16 cellular contexts compared by ENCODE assay signal in genomic region chr9:12813533-12813932, GRCh38. TPM values are rescaled to one million over a fixed set of nuclear protein-coding genes. Genes with fewer than 3 reads are reported as not detected.
DNase-seq lines count a peak whose midpoint lies in the region; ATAC-seq and TF ChIP-seq lines count a peak whose summit lies in the region.
"Had no signal": no experiment of that assay in that cellular context is flagged by ENCODE, and none has a peak within 500 bp of the region (broad histone marks: within the 10 kb centered on the region; RNA-seq: fewer than 3 reads in every experiment).

No MANE protein-coding gene starts in this region.

- H3K9me3 Mint-ChIP-seq in HFFc6 = no peaks in the 10 kb centered on the region

- ATAC-seq in right lobe of liver (no peak), HG03175 (IDR thresholded peaks at IDR 0.05; ENCODE audit: unreplicated experiment) (no peak), GM18907 (IDR thresholded peaks at IDR 0.05; ENCODE audit: unreplicated experiment) (no peak)
- ATAC-seq: stimulated activated naive CD8-positive, alpha-beta T cell treated with anti-CD3 and anti-CD28 coated beads, Interleukin-15, Interleukin-2, amounts not matched to agents 100 U/mL and 50 U/mL, for 24 hours had no signal

- no peak for DNase-seq in HFFc6
- no peak for DNase-seq in mammary epithelial cell
- DNase-seq in right lobe of liver = no peak
- no peak for DNase-seq in stomach
- no peak for DNase-seq in NCI-H1694 (lab: John Stamatoyannopoulos, UW)
- DNase-seq in foreskin fibroblast = no peak
- DNase-seq: activated CD4-positive, alpha-beta T cell treated with anti-CD3 and anti-CD28 coated beads, Interleukin-2, amount 50 U/mL, for 48 hours; activated naive CD4-positive, alpha-beta T cell treated with Interleukin-2 at 50 U/mL for 16 hours; CD4-positive, CD25-positive, alpha-beta regulatory T cell; glutamatergic neuron; occipital lobe; stimulated activated CD4-positive, alpha-beta T cell treated with anti-CD3 and anti-CD28 coated beads, Interleukin-4, amount 100 ng/mL, for 1 hour; stimulated activated naive CD8-positive, alpha-beta T cell treated with anti-CD3 and anti-CD28 coated beads, Interleukin-15, Interleukin-2, amounts not matched to agents 100 U/mL and 50 U/mL, for 24 hours had no signal

- H3K4me2 ChIP-seq in mammary epithelial cell (ENCODE audit: insufficient read depth, low read depth, low read length) = peak overlapping the region; percentile 76

- H3K79me2 ChIP-seq in mammary epithelial cell (ENCODE audit: insufficient read depth, low read length) = peaks cover 63% of the 10 kb centered on the region

- TF ChIP-seq CTCF in HFFc6 (IDR thresholded peaks at IDR 0.05) (no peak), mammary epithelial cell (conservative IDR thresholded peaks at IDR 0.05 in 1 of 2, IDR thresholded peaks at IDR 0.05 in 1 of 2; ENCODE audit: extremely low read depth in 1 of 2, insufficient read depth in 1 of 2, low read depth in 1 of 2, low read length in 2 of 2) (no peak), right lobe of liver (IDR thresholded peaks at IDR 0.05) (no peak), stomach (IDR thresholded peaks at IDR 0.05) (no peak), foreskin fibroblast (IDR thresholded peaks at IDR 0.05; ENCODE audit: low read depth, low read length) (no peak)

- H3K4me1 ChIP-seq in mammary epithelial cell (ENCODE audit: insufficient read depth, low read length) = peaks cover 52% of the 10 kb centered on the region
- peaks cover 0 to 61% (median 15%) of the 10 kb centered on the region in 4 donors for H3K4me1 ChIP-seq in right lobe of liver
- peaks cover 6 to 83% (median 50%) of the 10 kb centered on the region in 4 donors for H3K4me1 ChIP-seq in stomach

- no peak for TF ChIP-seq EP300 in stomach (IDR thresholded peaks at IDR 0.05)

- H3K36me3 ChIP-seq in mammary epithelial cell (ENCODE audit: insufficient read depth, low read length) = no peaks in the 10 kb centered on the region
- H3K36me3 ChIP-seq in right lobe of liver = no peaks in the 10 kb centered on the region
- H3K36me3 ChIP-seq in stomach = no peaks in the 10 kb centered on the region

- BruUV-seq in mammary epithelial cell (replicated peaks; lab: Mats Ljungman, UMichigan) = TSS peak; percentile 61

- peaks cover 70% of the 10 kb centered on the region for H3K4me1 Mint-ChIP-seq in HFFc6 (ENCODE audit: low read depth)
- H3K4me1 Mint-ChIP-seq: CD4-positive, CD25-positive, alpha-beta regulatory T cell had no signal

- no peak overlapping the region for H3K4me3 Mint-ChIP-seq in HFFc6
- H3K4me3 Mint-ChIP-seq: CD4-positive, CD25-positive, alpha-beta regulatory T cell had no signal

- no peaks in the 10 kb centered on the region for H3K36me3 Mint-ChIP-seq in HFFc6 (ENCODE audit: low read depth)
- H3K36me3 Mint-ChIP-seq: CD4-positive, CD25-positive, alpha-beta regulatory T cell had no signal

- in situ Hi-C loops in mammary epithelial cell (cut with MboI; ENCODE audit: low sequenced_read_pairs in 2 of 2) = loop anchor here (5.0 to 10.0 kb wide), 2 partner anchors 36 to 51 kb away; partner anchors contain the start of gene LURAP1L (in 1 of the 2)

- no peaks in the 10 kb centered on the region for H4K20me1 ChIP-seq in mammary epithelial cell (ENCODE audit: insufficient read depth, low read length)

- WGBS in mammary epithelial cell (ENCODE audit: low coverage, missing lambda C conversion rate) = 81% methylated on average over 1 of the region's 1 CpG
- WGBS in right lobe of liver (ENCODE audit: insufficient coverage, low coverage, low lambda C conversion rate, missing lambda C conversion rate) = 38% methylated on average over 1 of the region's 1 CpG
- WGBS in stomach, 5 donors = 33 to 66% (median 46%) methylated on average over 1 of the region's 1 CpG

- H3K9me3 ChIP-seq in mammary epithelial cell (replicated peaks; ENCODE audit: insufficient read depth, low read length) (peaks cover 9% of the 10 kb centered on the region), right lobe of liver (no peaks in the 10 kb centered on the region), stomach (no peaks in the 10 kb centered on the region)

- H3K27ac ChIP-seq in mammary epithelial cell (ENCODE audit: insufficient read depth, low read depth, low read length) = peak overlapping the region; percentile 100
- peak overlapping the region; percentile 75 to 94 (median 86) for H3K27ac ChIP-seq in right lobe of liver
- H3K27ac ChIP-seq in stomach = peak overlapping the region in 4 of 5 donors; percentile 70 to 84 (median 78)

- no peak for TF ChIP-seq POLR2A in right lobe of liver (IDR thresholded peaks at IDR 0.05)
- no peak for TF ChIP-seq POLR2A in stomach (IDR thresholded peaks at IDR 0.05)

- dilution Hi-C loops in mammary epithelial cell (cut with HindIII; ENCODE audit: low sequenced_read_pairs) = loop anchor here (5.0 kb wide), 1 partner anchor 39 kb away; no protein-coding TSS in a partner anchor

- H3K27me3 Mint-ChIP-seq in HFFc6 (ENCODE audit: insufficient read depth) = no peaks in the 10 kb centered on the region; the same call in 1 of the 2 replicates
- H3K27me3 Mint-ChIP-seq: CD4-positive, CD25-positive, alpha-beta regulatory T cell had no signal

- intact Hi-C loops in mammary epithelial cell (cut with micrococcal nuclease) (loop anchor here (2.0 to 5.0 kb wide), 2 partner anchors 71 kb away; no protein-coding TSS in a partner anchor), right lobe of liver (cut with DNase I) (no loop called here), stomach (cut with DNase I; ENCODE audit: low total_unique reads) (no loop called here)

- peak overlapping the region; percentile 97 for H3K9ac ChIP-seq in mammary epithelial cell (ENCODE audit: insufficient read depth, low read length)

- H3K27me3 ChIP-seq in mammary epithelial cell (ENCODE audit: insufficient read depth, low read length) (no peaks in the 10 kb centered on the region), right lobe of liver (no peaks in the 10 kb centered on the region), stomach (no peaks in the 10 kb centered on the region)

- no peak overlapping the region for H2AFZ ChIP-seq in mammary epithelial cell (ENCODE audit: low read depth, low read length)

- H3K27ac Mint-ChIP-seq in HFFc6 = peak overlapping the region; percentile 87; the same call in 1 of the 2 replicates
- H3K27ac Mint-ChIP-seq: CD4-positive, CD25-positive, alpha-beta regulatory T cell had no signal

- peak overlapping the region; percentile 48 to 67 (median 50) for H3K4me3 ChIP-seq in mammary epithelial cell (replicated peaks in 1 of 3; ENCODE audit: insufficient read depth in 1 of 3, low read depth in 2 of 3, low read length in 3 of 3)
- H3K4me3 ChIP-seq in right lobe of liver = peak overlapping the region in 1 of 3 donors; percentile 4
- H3K4me3 ChIP-seq in stomach = no peak overlapping the region
- no peak overlapping the region for H3K4me3 ChIP-seq in foreskin fibroblast (ENCODE audit: low read depth in 1 of 2, low read length in 2 of 2)

- CTCF ChIA-PET in mammary epithelial cell (lab: Charles Lee; ENCODE audit: low non-redundant PET) = no interaction called here

RNA-seq across cellular contexts. Expression of gene LURAP1L, which starts 38.7 kb away (rescaled TPM):
- total RNA-seq in HFFc6 (2021; fragmentation: NEBNext Ultra II Directional; extraction: Animal tissue kit (Norgen Biotek cat#: 25700)) = 1 to 10 TPM; 1.1 to 1.7 (median 1.3) TPM
- total RNA-seq in mammary epithelial cell (10 to 100 TPM; 52.9 to 57.8 TPM), right lobe of liver (10 to 100 TPM in 5 of 6 experiments, 1 to 10 TPM in 1; 9.6 to 38.0 (median 18.8) TPM), stomach (10 to 100 TPM; 19.3 to 32.2 (median 28.1) TPM)
- polyA plus RNA-seq in mammary epithelial cell (16.6 TPM), stomach (10 to 100 TPM in 2 of 3 donors, 1 to 10 TPM in 1; 6.7 to 11.9 (median 11.8) TPM)
- polyA minus RNA-seq in mammary epithelial cell = 20.7 TPM
- total RNA-seq: CD4-positive, CD25-positive, alpha-beta regulatory T cell; T-helper 2 cell treated with Interferon-gamma antibody and Interleukin-4, amounts not matched to agents 100 ng/mL and 5 ng/mL, for 36 hours had no signal
- polyA plus RNA-seq: CD4-positive, CD25-positive, alpha-beta regulatory T cell had no signal

Comparison
In these comparisons a context has a peak if more than half of its experiments do, and no peak if none do; other contexts are left out.
1. H3K4me3 ChIP-seq: peak in mammary epithelial cell (3 of 3); none in stomach (0 of 4) and foreskin fibroblast (0 of 2).
2. Peak in every context shown above with its lines, with median percentiles within 50 percentile points of each other: H3K27ac ChIP-seq.